Comparison of ENCODE assay signal across 9 cellular contexts in genomic region chr20:44448753-44449546, GRCh38. TPM values are rescaled to one million over a fixed set of nuclear protein-coding genes. Genes with fewer than 3 reads are reported as not detected.
DNase-seq lines count a peak whose midpoint lies in the region; ATAC-seq and TF ChIP-seq lines count a peak whose summit lies in the region.
"Had no signal": no experiment of that assay in that cellular context is flagged by ENCODE, and none has a peak within 500 bp of the region (broad histone marks: within the 10 kb centered on the region; RNA-seq: fewer than 3 reads in every experiment).

No MANE protein-coding gene starts in this region.

- intact Hi-C loops in mucosa of descending colon (cut with DNase I, micrococcal nuclease) (no loop called here), left cardiac atrium (cut with DNase I) (no loop called here)

- H3K4me3 ChIP-seq in astrocyte of the spinal cord (ENCODE audit: low read depth, low read length) (no peak overlapping the region), mucosa of descending colon (no peak overlapping the region)

- no peaks in the 10 kb centered on the region for H3K9me3 ChIP-seq in mucosa of descending colon

- ATAC-seq in mucosa of descending colon, result peak; percentile 9
- no peak for ATAC-seq in GM18867 (IDR thresholded peaks at IDR 0.05; ENCODE audit: unreplicated experiment)
- ATAC-seq in left cardiac atrium, result no peak

- DNase-seq in NOMO-1 treated with dmso at 0.1 percent for 144 hours (lab: John Stamatoyannopoulos, UW; ENCODE audit: unreplicated experiment) (peak; percentile 29), NOMO-1 treated with DMSO at 0.1 percent for 48 hours (lab: John Stamatoyannopoulos, UW; ENCODE audit: unreplicated experiment) (no peak), HT-29 (ENCODE audit: low spot score) (peak; percentile 35), astrocyte of the spinal cord (ENCODE audit: low read depth, low spot score) (no peak), mucosa of descending colon (peak in 1 of 3 donors; percentile 45), T1000 (lab: John Stamatoyannopoulos, UW) (no peak), left cardiac atrium (no peak)
- DNase-seq: activated naive CD8-positive, alpha-beta T cell treated with anti-CD3 and anti-CD28 coated beads, Interleukin-2, amount 10 ng/mL, durations not matched to agents 7 days and 5 days had no signal

- no peaks in the 10 kb centered on the region for H3K36me3 ChIP-seq in mucosa of descending colon (ENCODE audit: low read depth)

- H3K4me1 ChIP-seq in mucosa of descending colon (ENCODE audit: low read depth), result peaks cover 8% of the 10 kb centered on the region

- TF ChIP-seq CTCF in astrocyte of the spinal cord (IDR thresholded peaks at IDR 0.05; ENCODE audit: low read depth, low read length) (peak; percentile 38), mucosa of descending colon (IDR thresholded peaks at IDR 0.05) (no peak)

- in situ Hi-C loops in astrocyte of the spinal cord (cut with HindIII; ENCODE audit: low sequenced_read_pairs), result no loop called here

RNA-seq across cellular contexts. Expression of gene TTPAL, which starts 26.7 kb away (rescaled TPM):
- 4.7 and 4.8 TPM in 2 replicates for total RNA-seq in HT-29 (2014; rRNA removed; shearing (Covaris generic))
- total RNA-seq in mucosa of descending colon (10 to 100 TPM in 1 of 3 donors, 1 to 10 TPM in 2; 7.2 to 10.2 (median 9.9) TPM), left cardiac atrium (1 to 10 TPM; 7.2 to 7.6 TPM)

Comparison
In these comparisons a context has a peak if more than half of its experiments do, and no peak if none do; other contexts are left out.
1. DNase-seq: peak in NOMO-1 treated with dmso at 0.1 percent for 144 hours (single experiment) and HT-29 (single experiment); none in NOMO-1 treated with DMSO at 0.1 percent for 48 hours (single experiment), astrocyte of the spinal cord (single experiment), T1000 (single experiment) and left cardiac atrium (single experiment).